In the genomic region with DNA sequence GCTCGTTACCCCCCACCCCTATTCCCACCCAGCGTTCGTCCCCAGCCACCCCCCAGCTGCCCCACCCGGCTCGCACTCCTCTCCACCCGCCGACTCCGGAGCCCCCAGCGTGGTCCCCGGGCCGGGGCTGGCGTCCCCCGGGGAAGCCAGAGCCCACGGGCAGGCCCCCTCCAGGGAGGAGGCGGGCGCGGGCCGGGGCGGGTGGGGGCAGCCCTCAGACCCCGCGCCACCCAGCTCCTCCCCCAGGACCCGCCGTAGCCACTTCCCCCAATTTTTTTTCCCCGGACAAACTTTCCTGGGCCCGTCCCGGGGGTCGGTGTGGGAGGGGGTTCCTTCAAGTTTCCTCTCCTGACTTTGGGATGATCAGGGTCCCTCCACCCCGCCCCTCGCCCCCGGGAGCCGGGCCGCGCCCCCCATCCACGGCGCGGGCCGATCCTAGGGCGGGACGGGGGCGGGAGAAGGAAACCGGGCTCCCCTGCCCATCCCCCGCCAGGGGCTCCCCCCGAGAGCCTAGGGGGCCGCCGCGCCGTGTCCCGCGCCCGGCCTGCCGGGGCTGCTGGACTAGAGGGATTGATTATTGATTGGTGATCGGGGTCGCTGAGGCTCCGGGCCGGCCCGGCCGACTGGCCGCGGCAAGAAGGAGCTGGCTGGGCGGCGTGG, we compare ENCODE assay signal across 9 cellular contexts. TPM values are rescaled to one million over a fixed set of nuclear protein-coding genes. Genes with fewer than 3 reads are reported as not detected.
DNase-seq lines count a peak whose midpoint lies in the region; TF ChIP-seq lines count a peak whose summit lies in the region.
"Had no signal": no experiment of that assay in that cellular context is flagged by ENCODE, and none has a peak within 500 bp of the region (broad histone marks: within the 10 kb centered on the region; RNA-seq: fewer than 3 reads in every experiment).

No MANE protein-coding gene starts in this region.

- H3K4me1 ChIP-seq in HAP-1: no peaks in the 10 kb centered on the region
- peaks cover 20% of the 10 kb centered on the region for H3K4me1 ChIP-seq in hepatocyte (ENCODE audit: insufficient read depth)
- H3K4me1 ChIP-seq in skeletal muscle tissue (ENCODE audit: control insufficient read depth in 3 of 3, insufficient read depth in 3 of 3, low read length in 3 of 3): peaks cover 16 to 28% (median 17%) of the 10 kb centered on the region in 3 donors

- peak overlapping the region; percentile 94 for H2AFZ ChIP-seq in hepatocyte

- no peak overlapping the region for H3K27ac Mint-ChIP-seq in activated CD4-positive, alpha-beta memory T cell treated with anti-CD3 and anti-CD28 coated beads, Interleukin-2, amount 10 ng/mL, durations not matched to agents 7 days and 5 days

- H3K36me3 ChIP-seq in HAP-1 (replicated peaks) (no peaks in the 10 kb centered on the region), hepatocyte (replicated peaks; ENCODE audit: insufficient read depth, low read depth) (no peaks in the 10 kb centered on the region), skeletal muscle tissue (ENCODE audit: control insufficient read depth in 3 of 3, insufficient read depth in 3 of 3, low read length in 3 of 3) (no peaks in the 10 kb centered on the region)

- H3K4me2 ChIP-seq in hepatocyte: peak overlapping the region; percentile 99

- H3K9ac ChIP-seq in skeletal muscle tissue (ENCODE audit: low read depth in 1 of 3, low read length in 3 of 3): peak overlapping the region; percentile 10 to 76 (median 50)

- peaks cover 4% of the 10 kb centered on the region for H3K36me3 Mint-ChIP-seq in activated CD4-positive, alpha-beta memory T cell treated with anti-CD3 and anti-CD28 coated beads, Interleukin-2, amount 10 ng/mL, durations not matched to agents 7 days and 5 days (ENCODE audit: low read depth)

- peak overlapping the region; percentile 92 for H3K27ac ChIP-seq in hepatocyte
- H3K27ac ChIP-seq in skeletal muscle tissue (ENCODE audit: low read depth, low read length): peak overlapping the region; percentile 72

- H3K4me3 ChIP-seq in HAP-1 (peak overlapping the region; percentile 56), hepatocyte (peak overlapping the region; percentile 76), skeletal muscle tissue (ENCODE audit: low read length in 3 of 3) (peak overlapping the region; percentile 52 to 69 (median 54))

- H3K27me3 Mint-ChIP-seq in activated CD4-positive, alpha-beta memory T cell treated with anti-CD3 and anti-CD28 coated beads, Interleukin-2, amount 10 ng/mL, durations not matched to agents 7 days and 5 days: peaks cover 67% of the 10 kb centered on the region

- in situ Hi-C loops in HAP-1 (cut with MboI; ENCODE audit: low sequenced_read_pairs): no loop called here

- H3K9me3 Mint-ChIP-seq in activated CD4-positive, alpha-beta memory T cell treated with anti-CD3 and anti-CD28 coated beads, Interleukin-2, amount 10 ng/mL, durations not matched to agents 7 days and 5 days: no peaks in the 10 kb centered on the region

- H4K20me1 ChIP-seq in hepatocyte (ENCODE audit: insufficient read depth, poor library complexity, severe bottlenecking): no peaks in the 10 kb centered on the region

- no peaks in the 10 kb centered on the region for H3K9me2 ChIP-seq in hepatocyte (replicated peaks; ENCODE audit: insufficient read depth)

- H3K27me3 ChIP-seq in HAP-1 (ENCODE audit: low read depth): peaks cover under 1% of the 10 kb centered on the region; the same call in 1 of the 2 replicates
- peaks cover 79% of the 10 kb centered on the region for H3K27me3 ChIP-seq in hepatocyte
- peaks cover 16 to 49% (median 40%) of the 10 kb centered on the region in 3 donors for H3K27me3 ChIP-seq in skeletal muscle tissue (ENCODE audit: control insufficient read depth in 3 of 3, insufficient read depth in 3 of 3, low read length in 3 of 3)

- H3K79me2 ChIP-seq in hepatocyte: peaks cover 41% of the 10 kb centered on the region

- POLR2A ChIA-PET in activated CD4-positive, alpha-beta memory T cell treated with anti-CD3 and anti-CD28 coated beads, Interleukin-2, amount 10 ng/mL, durations not matched to agents 7 days and 5 days (lab: Charles Lee): interaction anchor here (1.0 to 1.1 kb wide), 2 partner anchors 10 to 136 kb away, joined by 3 to 4 read pairs; no protein-coding TSS in a partner anchor

- CTCF ChIA-PET in activated CD4-positive, alpha-beta memory T cell treated with anti-CD3 and anti-CD28 coated beads, Interleukin-2, amount 10 ng/mL, durations not matched to agents 7 days and 5 days (lab: Charles Lee): no interaction called here

- peak overlapping the region; percentile 66 for H3K4me3 Mint-ChIP-seq in activated CD4-positive, alpha-beta memory T cell treated with anti-CD3 and anti-CD28 coated beads, Interleukin-2, amount 10 ng/mL, durations not matched to agents 7 days and 5 days

- H3K9me3 ChIP-seq in HAP-1 (no peaks in the 10 kb centered on the region), hepatocyte (ENCODE audit: low read depth) (no peaks in the 10 kb centered on the region), skeletal muscle tissue (ENCODE audit: control insufficient read depth in 3 of 3, low read length in 3 of 3) (no peaks in the 10 kb centered on the region)

- no CpG with 5 or more reads among the region's 61 CpGs for WGBS in hepatocyte (ENCODE audit: low lambda C conversion rate, missing lambda C conversion rate)

- peak in 1 of 2 experiments; percentile 42 for DNase-seq in HAP-1 (ENCODE audit: low spot score in 2 of 2)
- no peak for DNase-seq in activated CD4-positive, alpha-beta memory T cell treated with anti-CD3 and anti-CD28 coated beads, Interleukin-2, amount 10 ng/mL, durations not matched to agents 7 days and 5 days
- DNase-seq in hepatocyte (ENCODE audit: low spot score): peak; percentile 52
- no peak for DNase-seq in mesenteric fat pad (ENCODE audit: low spot score)
- DNase-seq in NCI-H2107 treated with DMSO at 0.1 percent for 48 hours (lab: John Stamatoyannopoulos, UW; ENCODE audit: unreplicated experiment): no peak
- no peak for DNase-seq in NCI-H2171 treated with DMSO at 0.1 percent for 48 hours (lab: John Stamatoyannopoulos, UW)
- no peak for DNase-seq in GM10266 (ENCODE audit: extremely low spot score)
- DNase-seq: NCI-H1694 treated with DMSO at 0.1 percent for 48 hours had no signal

- TF ChIP-seq CTCF in hepatocyte (IDR thresholded peaks at IDR 0.05; ENCODE audit: poor library complexity) (no peak), GM10266 (IDR thresholded peaks at IDR 0.05; ENCODE audit: control insufficient read depth, insufficient read depth, low read depth, missing control alignments) (no peak)

- H3K4me1 Mint-ChIP-seq in activated CD4-positive, alpha-beta memory T cell treated with anti-CD3 and anti-CD28 coated beads, Interleukin-2, amount 10 ng/mL, durations not matched to agents 7 days and 5 days: peaks cover 35% of the 10 kb centered on the region

RNA-seq across cellular contexts. Expression of gene TSHZ3, which starts 0.9 kb away (rescaled TPM):
- 1 to 10 TPM; 3.0 to 4.2 TPM for total RNA-seq in activated CD4-positive, alpha-beta memory T cell treated with anti-CD3 and anti-CD28 coated beads, Interleukin-2, amount 10 ng/mL, durations not matched to agents 7 days and 5 days
- total RNA-seq in hepatocyte (4.9 and 5.7 TPM in 2 replicates), skeletal muscle tissue (6.3 TPM), mesenteric fat pad (12.6 TPM)
- 5.3 and 5.7 TPM in 2 replicates for polyA plus RNA-seq in hepatocyte
